Comparison of ENCODE assay signal across 17 cellular contexts in the genomic region with DNA sequence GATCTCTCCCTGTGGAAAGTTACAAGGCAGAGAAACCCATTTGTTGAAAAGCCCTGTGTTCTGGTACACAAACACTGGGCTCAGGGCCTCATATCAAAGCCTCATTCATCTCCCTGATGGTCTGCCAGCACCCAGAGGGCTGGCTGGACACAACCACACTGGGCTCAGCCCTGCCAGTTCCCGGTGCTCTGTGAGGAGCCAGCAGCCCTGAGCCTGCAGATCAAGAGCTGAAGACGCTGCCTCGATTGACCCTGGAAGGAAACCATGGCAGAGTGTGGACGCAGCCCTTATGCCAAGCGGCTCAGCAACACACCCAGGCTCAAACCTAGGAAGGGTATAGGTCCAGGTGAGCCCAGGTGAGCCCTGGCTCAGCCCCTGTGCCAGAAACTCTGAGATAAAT. TPM values are rescaled to one million over a fixed set of nuclear protein-coding genes. Genes with fewer than 3 reads are reported as not detected.
DNase-seq lines count a peak whose midpoint lies in the region; ATAC-seq, FAIRE-seq and TF ChIP-seq lines count a peak whose summit lies in the region.
"Had no signal": no experiment of that assay in that cellular context is flagged by ENCODE, and none has a peak within 500 bp of the region (broad histone marks: within the 10 kb centered on the region; RNA-seq: fewer than 3 reads in every experiment).

No MANE protein-coding gene starts in this region.

- peak overlapping the region in 1 of 2 experiments; percentile 65 for H3K23ac ChIP-seq in mesenchymal stem cell (ENCODE audit: low read length in 2 of 2)

- H2AK5ac ChIP-seq in mesenchymal stem cell (ENCODE audit: low read length, severe bottlenecking) = no peak overlapping the region

- H2AFZ ChIP-seq in Loucy (ENCODE audit: low read length) (no peak overlapping the region), HepG2 (ENCODE audit: low read length) (no peak overlapping the region), mesenchymal stem cell (ENCODE audit: low read depth, low read length) (no peak overlapping the region)
- H2AFZ ChIP-seq: GM23338 had no signal

- TF ChIP-seq RAD21 in HepG2 (CRISPR knock-in tag; IDR thresholded peaks at IDR 0.05) = no peak

- intact Hi-C loops in HepG2 (cut with micrococcal nuclease; ENCODE audit: unreplicated experiment) = loop anchor here (1.0 to 5.0 kb wide), 5 partner anchors 22 to 363 kb away; no protein-coding TSS in a partner anchor
- intact Hi-C loops in prostate gland (cut with DNase I) = loop anchor here (5.0 kb wide), 1 partner anchor 108 kb away; no protein-coding TSS in a partner anchor

- BruUV-seq in HepG2 (replicated peaks; lab: Mats Ljungman, UMichigan) = no TSS peak

- H2BK120ac ChIP-seq in mesenchymal stem cell (ENCODE audit: low read depth, low read length) = no peak overlapping the region

- peaks cover 18% of the 10 kb centered on the region for H3K79me2 ChIP-seq in Loucy (ENCODE audit: insufficient read depth, low read length)
- peaks cover 9% of the 10 kb centered on the region for H3K79me2 ChIP-seq in HepG2 (ENCODE audit: insufficient read depth, low read length)

- TF ChIP-seq POLR2A in HepG2 (IDR thresholded peaks at IDR 0.05; ENCODE audit: insufficient read depth in 1 of 2, low read depth in 2 of 2, low read length in 2 of 2) (peak in 1 of 2 experiments; percentile 46; a peak in 1 of 4 replicates), prostate gland (IDR thresholded peaks at IDR 0.05) (no peak)

- H3K36me3 ChIP-seq in Loucy (ENCODE audit: insufficient read depth, low read length) = no peaks in the 10 kb centered on the region; the same call in 1 of the 2 replicates
- peaks cover 0 to 7% of the 10 kb centered on the region in 2 experiments; a peak in 3 of 5 replicates for H3K36me3 ChIP-seq in HepG2 (replicated peaks in 1 of 2; ENCODE audit: control insufficient read depth in 1 of 2, insufficient read depth in 2 of 2, low read length in 2 of 2)
- no peaks in the 10 kb centered on the region for H3K36me3 ChIP-seq in prostate gland
- H3K36me3 ChIP-seq in mesenchymal stem cell (ENCODE audit: control insufficient read depth in 1 of 2, insufficient read depth in 2 of 2, low read depth in 1 of 2, low read length in 2 of 2) = peaks cover 15 to 16% of the 10 kb centered on the region in 2 experiments

- H4K91ac ChIP-seq in mesenchymal stem cell (ENCODE audit: low read length) = no peak overlapping the region

- H3K9me3 ChIP-seq in Loucy (ENCODE audit: insufficient read depth, low read depth, low read length) = no peaks in the 10 kb centered on the region
- H3K9me3 ChIP-seq in HepG2 (ENCODE audit: low read length) = no peaks in the 10 kb centered on the region
- H3K9me3 ChIP-seq in prostate gland = no peaks in the 10 kb centered on the region
- H3K9me3 ChIP-seq in mesenchymal stem cell (ENCODE audit: control insufficient read depth, low read length) = no peaks in the 10 kb centered on the region
- H3K9me3 ChIP-seq: left lung had no signal

- FAIRE-seq in HepG2 (lab: Jason Lieb, UNC) = no peak
- FAIRE-seq: GM12878 had no signal

- no peak overlapping the region for H3K9ac ChIP-seq in Loucy (ENCODE audit: low read depth, low read length, poor library complexity, severe bottlenecking)
- H3K9ac ChIP-seq in HepG2 (ENCODE audit: insufficient read depth, low read depth, low read length) = peak overlapping the region; percentile 63
- H3K9ac ChIP-seq in mesenchymal stem cell (ENCODE audit: low read length) = no peak overlapping the region

- 31% methylated on average over 5 of the region's 5 CpGs for WGBS in HepG2 (ENCODE audit: low lambda C conversion rate)
- WGBS in prostate gland = 24% methylated on average over 5 of the region's 5 CpGs
- WGBS in mesenchymal stem cell = 85% methylated on average over 5 of the region's 5 CpGs

- CTCF ChIA-PET in HepG2 (lab: Yijun Ruan, JAX; ENCODE audit: low intra/inter-chr PET ratio, low total read pairs) = no interaction called here

- in situ Hi-C loops in HepG2 (cut with HindIII; ENCODE audit: extremely low pct_ligation_motif_present, low pct_unique_long_range_greater_than_20kb) = loop anchor here (10.0 kb wide), 1 partner anchor 525 kb away; no protein-coding TSS in a partner anchor

- H3K9me2 ChIP-seq in Loucy (replicated peaks; ENCODE audit: low read depth, low read length) = no peaks in the 10 kb centered on the region

- DNase-seq in cerebellar cortex (ENCODE audit: low spot score) (peak; percentile 82), HepG2 (ENCODE audit: low spot score) (peak; percentile 73), prostate gland (ENCODE audit: low spot score) (peak; percentile 14), mesenchymal stem cell (no peak)
- DNase-seq: activated naive CD8-positive, alpha-beta T cell treated with anti-CD3 and anti-CD28 coated beads, Interleukin-2, amount 50 U/mL, for 24 hours; Calu3; IMR-90; left lung; naive thymus-derived CD4-positive, alpha-beta T cell; NCI-H187 treated with DMSO at 0.1 percent for 48 hours; NCI-H446 treated with DMSO at 0.1 percent for 48 hours had no signal

- H3F3A ChIP-seq in Loucy (ENCODE audit: low read depth) = no peaks in the 10 kb centered on the region

- H3K14ac ChIP-seq in mesenchymal stem cell (ENCODE audit: low read length in 2 of 2) = no peak overlapping the region

- H4K20me1 ChIP-seq in Loucy (ENCODE audit: insufficient read depth, low read length, poor library complexity, severe bottlenecking) (no peaks in the 10 kb centered on the region), HepG2 (ENCODE audit: insufficient read depth, low read length) (no peaks in the 10 kb centered on the region)

- H2BK5ac ChIP-seq in mesenchymal stem cell (ENCODE audit: low read depth, low read length, poor library complexity, severe bottlenecking) = no peak overlapping the region

- H3K4me3 ChIP-seq in Loucy (ENCODE audit: low read length, poor library complexity, severe bottlenecking) (no peak overlapping the region), HepG2 (replicated peaks in 1 of 3; ENCODE audit: insufficient read depth in 1 of 3, low read depth in 2 of 3, low read length in 3 of 3) (peak overlapping the region; percentile 2 to 80 (median 17); a peak in 5 of 6 replicates), prostate gland (no peak overlapping the region), mesenchymal stem cell (ENCODE audit: insufficient read depth in 1 of 2, low read depth in 1 of 2, low read length in 2 of 2) (no peak overlapping the region)
- H3K4me3 ChIP-seq: GM12878, GM23338, left lung had no signal

- TF ChIP-seq EP300 in HepG2 (IDR thresholded peaks at IDR 0.05; ENCODE audit: low read depth in 2 of 2, low read length in 2 of 2) (no peak), HepG2 (CRISPR knock-in tag; IDR thresholded peaks at IDR 0.05; ENCODE audit: borderline replicate concordance) (no peak)

- H3K4me2 ChIP-seq in Loucy (ENCODE audit: low read depth, low read length, poor library complexity, severe bottlenecking) (peak overlapping the region; percentile 89), HepG2 (ENCODE audit: low read depth, low read length) (peak overlapping the region; percentile 93), mesenchymal stem cell (ENCODE audit: low read length, poor library complexity, severe bottlenecking) (no peak overlapping the region)
- H3K4me2 ChIP-seq: GM23338 had no signal

- peaks cover 21% of the 10 kb centered on the region for H3K4me1 ChIP-seq in Loucy (ENCODE audit: insufficient read depth, low read length, poor library complexity, severe bottlenecking)
- peaks cover 48% of the 10 kb centered on the region for H3K4me1 ChIP-seq in HepG2 (ENCODE audit: insufficient read depth, low read length)
- H3K4me1 ChIP-seq in prostate gland (replicated peaks) = peaks cover 3% of the 10 kb centered on the region
- peaks cover 6% of the 10 kb centered on the region for H3K4me1 ChIP-seq in mesenchymal stem cell (ENCODE audit: control insufficient read depth, insufficient read depth, low read depth, low read length)

- H3K79me1 ChIP-seq in mesenchymal stem cell (replicated peaks; ENCODE audit: low read length, poor library complexity, severe bottlenecking) = peaks cover 17% of the 10 kb centered on the region

- H2BK15ac ChIP-seq in mesenchymal stem cell (ENCODE audit: low read depth, poor library complexity, severe bottlenecking) = no peak overlapping the region

- no peak overlapping the region for H3K4ac ChIP-seq in mesenchymal stem cell (ENCODE audit: low read depth in 1 of 2, low read length in 2 of 2)

- no peak overlapping the region for H2BK12ac ChIP-seq in mesenchymal stem cell (ENCODE audit: low read length in 2 of 2)

- TF ChIP-seq CTCF in Loucy (conservative IDR thresholded peaks at IDR 0.05; ENCODE audit: low read length) = no peak
- TF ChIP-seq CTCF in HepG2 (CRISPR knock-in tag; IDR thresholded peaks at IDR 0.05) = no peak
- TF ChIP-seq CTCF in prostate gland (IDR thresholded peaks at IDR 0.05) = no peak

- H3K27ac ChIP-seq in HepG2 (ENCODE audit: extremely low read length, insufficient read depth, low read length) = peak overlapping the region; percentile 69
- H3K27ac ChIP-seq in prostate gland = no peak overlapping the region
- H3K27ac ChIP-seq in mesenchymal stem cell (ENCODE audit: low read length, poor library complexity, severe bottlenecking) = no peak overlapping the region
- H3K27ac ChIP-seq: left lung had no signal

- H3K27me3 ChIP-seq in Loucy (ENCODE audit: insufficient read depth, low read length, poor library complexity, severe bottlenecking) = no peaks in the 10 kb centered on the region
- no peaks in the 10 kb centered on the region; a peak in 1 of 5 replicates for H3K27me3 ChIP-seq in HepG2 (ENCODE audit: control insufficient read depth in 1 of 2, insufficient read depth in 2 of 2, low read length in 2 of 2)
- no peaks in the 10 kb centered on the region for H3K27me3 ChIP-seq in prostate gland (replicated peaks; ENCODE audit: insufficient read depth)
- no peaks in the 10 kb centered on the region for H3K27me3 ChIP-seq in mesenchymal stem cell (ENCODE audit: control insufficient read depth in 1 of 2, insufficient read depth in 1 of 2, low read length in 2 of 2)
- H3K27me3 ChIP-seq: left lung had no signal

- H3K18ac ChIP-seq in mesenchymal stem cell (ENCODE audit: low read depth in 1 of 2, low read length in 2 of 2) = no peak overlapping the region

- POLR2A ChIA-PET in HepG2 (lab: Yijun Ruan, JAX) = interaction anchor here (1.0 to 1.1 kb wide), 2 partner anchors 16 to 21 kb away, joined by 3 to 6 read pairs; no protein-coding TSS in a partner anchor

- no peak overlapping the region for H4K8ac ChIP-seq in mesenchymal stem cell (ENCODE audit: low read length)

- ATAC-seq in HepG2 (peak; percentile 53), HG03159 (IDR thresholded peaks at IDR 0.05; ENCODE audit: unreplicated experiment) (no peak), GM21447 (IDR thresholded peaks at IDR 0.05; ENCODE audit: unreplicated experiment) (no peak), GM21390 (IDR thresholded peaks at IDR 0.05; ENCODE audit: unreplicated experiment) (no peak)
- ATAC-seq: activated naive CD8-positive, alpha-beta T cell treated with anti-CD3 and anti-CD28 coated beads, Interleukin-2, amount 50 U/mL, for 24 hours; GM12878; GM23338; left lung; naive thymus-derived CD4-positive, alpha-beta T cell had no signal

RNA-seq across cellular contexts. Expression of gene SLC39A11, which starts 2.6 kb away (rescaled TPM):
- 19.2 and 31.5 TPM in 2 replicates for total RNA-seq in HepG2 (2016; rRNA removed; fragmentation: Illumina TruSeq; extraction: Trizol)
- total RNA-seq in HepG2 (2016; cell fraction: cytosol; rRNA removed; fragmentation: Illumina TruSeq; extraction: Trizol; ENCODE audit: low read depth) = 4.1 and 5.7 TPM in 2 replicates
- 17.6 and 30.8 TPM in 2 replicates for total RNA-seq in HepG2 (2016; cell fraction: insoluble cytoplasmic fraction; rRNA removed; fragmentation: Illumina TruSeq; extraction: Trizol)
- total RNA-seq in HepG2 (2016; cell fraction: membrane; rRNA removed; fragmentation: Illumina TruSeq; extraction: Trizol) = 11.7 and 12.9 TPM in 2 replicates
- total RNA-seq in HepG2 (2016; cell fraction: nucleus; rRNA removed; fragmentation: Illumina TruSeq; extraction: Trizol) = 44.0 and 45.4 TPM in 2 replicates
- 17.2 and 18.4 TPM in 2 replicates for polyA plus RNA-seq in HepG2 (2011; rRNA removed)
- 16.2 and 18.4 TPM in 2 replicates for polyA plus RNA-seq in HepG2 (2011; cell fraction: cytosol; rRNA removed)
- polyA plus RNA-seq in HepG2 (2011; cell fraction: nucleus; rRNA removed) = 15.4 and 18.6 TPM in 2 replicates
- 17.7 and 24.6 TPM in 2 replicates for polyA plus RNA-seq in HepG2 (2012)
- polyA plus RNA-seq in HepG2 (2016; cell fraction: cytosol; fragmentation: Illumina TruSeq; extraction: Trizol; ENCODE audit: low read depth) = 2.6 and 3.2 TPM in 2 replicates
- polyA plus RNA-seq in HepG2 (2016; cell fraction: insoluble cytoplasmic fraction; fragmentation: Illumina TruSeq; extraction: Trizol; ENCODE audit: low read depth) = 14.1 and 14.5 TPM in 2 replicates
- 6.3 and 6.4 TPM in 2 replicates for polyA plus RNA-seq in HepG2 (2016; cell fraction: membrane; fragmentation: Illumina TruSeq; extraction: Trizol; ENCODE audit: low read depth)
- 27.4 and 30.8 TPM in 2 replicates for polyA plus RNA-seq in HepG2 (2016; cell fraction: nucleus; fragmentation: Illumina TruSeq; extraction: Trizol; ENCODE audit: insufficient read depth, low read depth)
- polyA minus RNA-seq in HepG2 (2011; rRNA and poly(A)+ RNA removed; ENCODE audit: low replicate concordance) = 37.9 and 99.2 TPM in 2 replicates
- 19.3 and 20.3 TPM in 2 replicates for polyA minus RNA-seq in HepG2 (2011; cell fraction: cytosol; rRNA and poly(A)+ RNA removed)
- polyA minus RNA-seq in HepG2 (2011; cell fraction: nucleus; rRNA and poly(A)+ RNA removed) = 52.5 and 61.2 TPM in 2 replicates
- total RNA-seq in prostate gland = 10 to 100 TPM; 15.1 to 29.7 TPM
- polyA plus RNA-seq in mesenchymal stem cell (2013, experiment 1 of 2) = 13.4 TPM
- 12.8 TPM for polyA plus RNA-seq in mesenchymal stem cell (2013, experiment 2 of 2)

Comparison
In these comparisons a context has a peak if more than half of its experiments do, and no peak if none do; other contexts are left out.
1. H3K4me3 ChIP-seq: peak in HepG2 (3 of 3); none in Loucy (single experiment), prostate gland (0 of 2) and mesenchymal stem cell (0 of 2).